In the genomic region with DNA sequence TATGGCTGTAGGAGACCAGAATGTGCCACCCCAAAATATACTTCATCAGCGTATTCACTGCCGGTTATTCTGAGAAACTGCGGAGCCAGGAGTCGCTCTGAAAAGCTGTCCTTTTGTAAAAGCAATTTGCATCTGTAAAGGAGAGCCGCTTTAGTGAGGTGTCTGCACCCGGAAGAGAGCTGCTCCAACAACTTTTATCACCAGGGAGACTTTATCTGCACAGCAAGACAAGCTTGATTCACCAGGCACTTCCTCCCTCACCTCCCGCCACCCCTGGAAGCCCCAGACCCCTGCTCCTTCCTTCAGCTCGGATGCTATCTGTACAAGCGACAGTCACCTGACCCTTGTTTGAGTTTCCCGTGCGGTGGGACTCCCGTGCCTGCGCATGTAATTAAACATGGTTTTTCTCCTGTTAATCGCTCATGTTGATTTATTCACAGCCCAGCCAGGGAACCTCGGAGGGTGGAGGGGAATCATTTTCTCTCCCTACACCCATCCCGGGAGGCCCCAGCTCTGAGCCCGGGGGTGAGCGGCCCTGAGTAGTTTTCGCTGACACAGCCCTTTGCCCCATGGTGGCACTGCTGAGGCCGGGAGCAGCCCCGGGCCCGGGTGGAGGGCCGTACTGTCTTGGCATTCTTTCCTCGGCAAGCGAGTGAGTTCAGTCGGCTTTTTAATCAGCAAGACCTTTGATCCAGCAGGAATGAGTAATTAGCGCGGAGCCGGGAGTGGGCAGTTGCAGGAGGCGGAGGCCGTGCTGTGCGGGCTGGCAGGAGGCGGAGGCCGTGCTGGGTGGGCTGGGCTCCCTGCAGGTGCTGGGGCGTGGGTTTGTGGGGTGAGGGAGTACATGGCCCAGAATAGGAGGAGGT, we compare ENCODE assay signal across 8 cellular contexts.
DNase-seq lines count a peak whose midpoint lies in the region; ATAC-seq, FAIRE-seq and TF ChIP-seq lines count a peak whose summit lies in the region.

No MANE protein-coding gene starts in this region.

- no peaks in the 10 kb centered on the region for H3K36me3 Mint-ChIP-seq in activated naive CD4-positive, alpha-beta T cell treated with anti-CD3 and anti-CD28 coated beads, Interleukin-2, amount 50 U/mL, for 24 hours

- peaks cover 2% of the 10 kb centered on the region for H3K27me3 Mint-ChIP-seq in activated naive CD4-positive, alpha-beta T cell treated with anti-CD3 and anti-CD28 coated beads, Interleukin-2, amount 50 U/mL, for 24 hours

- no peak for TF ChIP-seq CTCF in left lung (IDR thresholded peaks at IDR 0.05)
- TF ChIP-seq CTCF in suprapubic skin (IDR thresholded peaks at IDR 0.05) = no peak
- no peak for TF ChIP-seq CTCF in D721Med (IDR thresholded peaks at IDR 0.05; ENCODE audit: insufficient read depth, missing control alignments)

- TF ChIP-seq EP300 in suprapubic skin (IDR thresholded peaks at IDR 0.05) = no peak

- H3K27ac ChIP-seq in left lung = no peak overlapping the region
- H3K27ac ChIP-seq in suprapubic skin = peak overlapping the region; percentile 49

- no peaks in the 10 kb centered on the region for H3K9me3 ChIP-seq in left lung
- H3K9me3 ChIP-seq in suprapubic skin = no peaks in the 10 kb centered on the region

- peak; percentile 33 for ATAC-seq in Right ventricle myocardium superior (ENCODE audit: poor library complexity)
- peak; percentile 59 for ATAC-seq in left lung
- ATAC-seq in HG03571 (IDR thresholded peaks at IDR 0.05; ENCODE audit: unreplicated experiment) = no peak

- H3K4me3 ChIP-seq in left lung (no peak overlapping the region), suprapubic skin (peak overlapping the region; percentile 22)

- 42% methylated on average over 35 of the region's 35 CpGs for WGBS in suprapubic skin

- intact Hi-C loops in Right ventricle myocardium superior (cut with DNase I) = no loop called here
- intact Hi-C loops in cardiac septum (cut with DNase I) = no loop called here
- intact Hi-C loops in left lung (cut with DNase I) = no loop called here
- intact Hi-C loops in posterior cingulate gyrus (cut with DNase I) = no loop called here

- peak overlapping the region; percentile 35 for H3K27ac Mint-ChIP-seq in activated naive CD4-positive, alpha-beta T cell treated with anti-CD3 and anti-CD28 coated beads, Interleukin-2, amount 50 U/mL, for 24 hours

- peak overlapping the region; percentile 89 for H3K4me3 Mint-ChIP-seq in activated naive CD4-positive, alpha-beta T cell treated with anti-CD3 and anti-CD28 coated beads, Interleukin-2, amount 50 U/mL, for 24 hours

- H3K27me3 ChIP-seq in left lung = peaks cover 0 to 30% of the 10 kb centered on the region in 2 donors
- H3K27me3 ChIP-seq in suprapubic skin = no peaks in the 10 kb centered on the region

- no peak for TF ChIP-seq POLR2A in suprapubic skin (IDR thresholded peaks at IDR 0.05)

- H3K9me3 Mint-ChIP-seq in activated naive CD4-positive, alpha-beta T cell treated with anti-CD3 and anti-CD28 coated beads, Interleukin-2, amount 50 U/mL, for 24 hours = no peaks in the 10 kb centered on the region

- H3K4me1 Mint-ChIP-seq in activated naive CD4-positive, alpha-beta T cell treated with anti-CD3 and anti-CD28 coated beads, Interleukin-2, amount 50 U/mL, for 24 hours = peaks cover 21% of the 10 kb centered on the region

- DNase-seq in Right ventricle myocardium superior = no peak
- no peak for DNase-seq in cardiac septum (ENCODE audit: low spot score)
- peak in 1 of 2 donors; percentile 81 for DNase-seq in left lung
- DNase-seq in suprapubic skin (ENCODE audit: low spot score in 2 of 2) = no peak
- no peak for DNase-seq in posterior cingulate gyrus
- no peak for DNase-seq in D721Med (ENCODE audit: insufficient read length, low spot score)

- H3K36me3 ChIP-seq in left lung (no peaks in the 10 kb centered on the region), suprapubic skin (no peaks in the 10 kb centered on the region)

- H3K4me1 ChIP-seq in left lung (peaks cover 15 to 24% of the 10 kb centered on the region in 2 donors), suprapubic skin (peaks cover 26% of the 10 kb centered on the region)

- no peak for FAIRE-seq in D721Med (lab: Jason Lieb, UNC)
